In genomic region chr3:107939621-107940236, GRCh38 we compare ENCODE assay signal across 18 cellular contexts.
"Had no signal": no experiment of that assay in that cellular context is flagged by ENCODE, and none has a peak within 500 bp of the region (broad histone marks: within the 10 kb centered on the region; RNA-seq: fewer than 3 reads in every experiment).

No MANE protein-coding gene starts in this region.

- H3K4me3 ChIP-seq: adrenal gland, coronary artery, tibial nerve, vagina had no signal

- DNase-seq: activated CD4-positive, alpha-beta T cell treated with anti-CD3 and anti-CD28 coated beads, Interleukin-2, amount 50 U/mL, for 48 hours; activated CD4-positive, CD25-positive, alpha-beta regulatory T cell treated with anti-CD3 and anti-CD28 coated beads, Interleukin-2, amount 50 U/mL, for 72 hours; activated CD8-positive, alpha-beta memory T cell treated with anti-CD3 and anti-CD28 coated beads, Interleukin-2, amount 10 ng/mL, durations not matched to agents 7 days and 5 days; activated naive CD4-positive, alpha-beta T cell treated with anti-CD3 and anti-CD28 coated beads, Interleukin-2, amount 10 ng/mL, durations not matched to agents 7 days and 5 days; activated T-cell treated with anti-CD3 and anti-CD28 coated beads, Interleukin-2, amount 50 U/mL, for 1 hour; adrenal gland; effector CD4-positive, alpha-beta T cell; foreskin melanocyte; stimulated activated CD4-positive, alpha-beta T cell treated with anti-CD3 and anti-CD28 coated beads, Interleukin-2, amount 100 ng/mL, for 48 hours; stimulated activated naive CD4-positive, alpha-beta T cell; substantia nigra; T1000 had no signal

- H3K9me3 ChIP-seq: adrenal gland, tibial nerve, vagina had no signal

- H2AFZ ChIP-seq: parathyroid adenoma had no signal

- H3K36me3 Mint-ChIP-seq: activated naive CD4-positive, alpha-beta T cell treated with anti-CD3 and anti-CD28 coated beads, Interleukin-2, amount 10 ng/mL, durations not matched to agents 7 days and 5 days had no signal

- H3K27me3 ChIP-seq: adrenal gland, tibial nerve, vagina had no signal

- H3K4me1 ChIP-seq: adrenal gland, parathyroid adenoma had no signal

- H3K36me3 ChIP-seq: adrenal gland, tibial nerve, vagina had no signal

- H3K9ac ChIP-seq: parathyroid adenoma had no signal

- H3K27ac Mint-ChIP-seq: activated CD8-positive, alpha-beta memory T cell treated with anti-CD3 and anti-CD28 coated beads, Interleukin-2, amount 10 ng/mL, durations not matched to agents 7 days and 5 days; activated naive CD4-positive, alpha-beta T cell treated with anti-CD3 and anti-CD28 coated beads, Interleukin-2, amount 10 ng/mL, durations not matched to agents 7 days and 5 days had no signal

- ATAC-seq: activated CD8-positive, alpha-beta memory T cell treated with anti-CD3 and anti-CD28 coated beads, Interleukin-2, amount 10 ng/mL, durations not matched to agents 7 days and 5 days had no signal

- H3K27me3 Mint-ChIP-seq: activated CD8-positive, alpha-beta memory T cell treated with anti-CD3 and anti-CD28 coated beads, Interleukin-2, amount 10 ng/mL, durations not matched to agents 7 days and 5 days had no signal

- H3K27ac ChIP-seq: adrenal gland, coronary artery, parathyroid adenoma, tibial nerve, vagina had no signal

- H3K4me3 Mint-ChIP-seq: activated CD8-positive, alpha-beta memory T cell treated with anti-CD3 and anti-CD28 coated beads, Interleukin-2, amount 10 ng/mL, durations not matched to agents 7 days and 5 days; activated naive CD4-positive, alpha-beta T cell treated with anti-CD3 and anti-CD28 coated beads, Interleukin-2, amount 10 ng/mL, durations not matched to agents 7 days and 5 days; central memory CD8-positive, alpha-beta T cell; neural crest cell had no signal

- H3K79me2 ChIP-seq: parathyroid adenoma had no signal

- H3K9me3 Mint-ChIP-seq: activated naive CD4-positive, alpha-beta T cell treated with anti-CD3 and anti-CD28 coated beads, Interleukin-2, amount 10 ng/mL, durations not matched to agents 7 days and 5 days; central memory CD8-positive, alpha-beta T cell had no signal
